ENCODE assay signal across 8 cellular contexts in genomic region chr14:69151458-69152180, GRCh38. TPM values are rescaled to one million over a fixed set of nuclear protein-coding genes. Genes with fewer than 3 reads are reported as not detected.
DNase-seq lines count a peak whose midpoint lies in the region; ATAC-seq and TF ChIP-seq lines count a peak whose summit lies in the region.

No MANE protein-coding gene starts in this region.

- H3K9ac ChIP-seq in HUES48 (ENCODE audit: low read depth, low read length): peak overlapping the region; percentile 42
- peak overlapping the region; percentile 75 for H3K9ac ChIP-seq in muscle layer of colon (ENCODE audit: low read length)

- BruUV-seq in PC-9 (replicated peaks; lab: Mats Ljungman, UMichigan): TSS peak; percentile 58

- peak overlapping the region; percentile 91 for H3K4me3 Mint-ChIP-seq in activated T-cell treated with anti-CD3 and anti-CD28 coated beads, Interleukin-2, amount 50 U/mL, for 4 hours

- peaks cover 50% of the 10 kb centered on the region for H3K4me1 Mint-ChIP-seq in activated T-cell treated with anti-CD3 and anti-CD28 coated beads, Interleukin-2, amount 50 U/mL, for 4 hours (ENCODE audit: low read depth)

- peaks cover 14% of the 10 kb centered on the region for H3K4me1 ChIP-seq in HUES48 (ENCODE audit: control insufficient read depth, insufficient read depth, low read length)
- peaks cover 17% of the 10 kb centered on the region for H3K4me1 ChIP-seq in PC-9 (replicated peaks; ENCODE audit: insufficient read depth)
- peaks cover 0 to 2% of the 10 kb centered on the region in 2 donors for H3K4me1 ChIP-seq in esophagus (ENCODE audit: control insufficient read depth in 2 of 2, insufficient read depth in 2 of 2, low read length in 1 of 2)
- peaks cover 23% of the 10 kb centered on the region for H3K4me1 ChIP-seq in muscle layer of colon (ENCODE audit: insufficient read depth, low read length)

- intact Hi-C loops in PC-9 (cut with micrococcal nuclease; ENCODE audit: unreplicated experiment): loop anchor here (2.0 to 5.0 kb wide), 2 partner anchors 39 to 174 kb away; partner anchors contain the start of genes ACTN1 and EXD2

- H3F3A ChIP-seq in PC-9 (ENCODE audit: insufficient read depth, low read depth): peaks cover 16% of the 10 kb centered on the region

- TF ChIP-seq CTCF in C4-2B (conservative IDR thresholded peaks at IDR 0.05) (peak; percentile 79), PC-9 (conservative IDR thresholded peaks at IDR 0.05) (peak; percentile 53; the same call in 1 of the 2 replicates)

- 0% methylated on average over 43 to 57 of the region's 57 CpGs for WGBS in esophagus, 2 donors

- no peaks in the 10 kb centered on the region for H3K9me3 ChIP-seq in HUES48 (ENCODE audit: control insufficient read depth, insufficient read depth, low read length)
- no peaks in the 10 kb centered on the region for H3K9me3 ChIP-seq in PC-9 (ENCODE audit: insufficient read depth, low read depth)
- H3K9me3 ChIP-seq in esophagus (ENCODE audit: control insufficient read depth in 2 of 2, insufficient read depth in 1 of 2, low read depth in 1 of 2, low read length in 1 of 2): no peaks in the 10 kb centered on the region
- H3K9me3 ChIP-seq in muscle layer of colon (ENCODE audit: low read length): no peaks in the 10 kb centered on the region

- H3K4me2 ChIP-seq in PC-9: peak overlapping the region; percentile 87

- peak overlapping the region; percentile 94 for H2AFZ ChIP-seq in PC-9

- DNase-seq in PC-9: peak; percentile 54 to 86
- DNase-seq in activated T-cell treated with anti-CD3 and anti-CD28 coated beads, Interleukin-2, amount 50 U/mL, for 4 hours: peak; percentile 77
- peak; percentile 57 for DNase-seq in stimulated activated CD8-positive, alpha-beta memory T cell treated with anti-CD3 and anti-CD28 coated beads, Interleukin-7, amount 100 ng/mL, for 24 hours (ENCODE audit: low read depth)

- peaks cover 11% of the 10 kb centered on the region for H3K27me3 ChIP-seq in HUES48 (ENCODE audit: control insufficient read depth, insufficient read depth, low read length)
- H3K27me3 ChIP-seq in PC-9 (ENCODE audit: insufficient read depth, low read depth): no peaks in the 10 kb centered on the region
- no peaks in the 10 kb centered on the region for H3K27me3 ChIP-seq in esophagus (ENCODE audit: control insufficient read depth in 1 of 2, insufficient read depth in 2 of 2, low read length in 2 of 2)
- H3K27me3 ChIP-seq in muscle layer of colon (ENCODE audit: control insufficient read depth in 1 of 2, insufficient read depth in 2 of 2, low read length in 2 of 2): no peaks in the 10 kb centered on the region

- H3K79me2 ChIP-seq in PC-9 (ENCODE audit: low read depth): peaks cover 54% of the 10 kb centered on the region

- H3K9me3 Mint-ChIP-seq in activated T-cell treated with anti-CD3 and anti-CD28 coated beads, Interleukin-2, amount 50 U/mL, for 4 hours: no peaks in the 10 kb centered on the region

- H3K27ac ChIP-seq in C4-2B: peak overlapping the region; percentile 82
- peak overlapping the region; percentile 92 for H3K27ac ChIP-seq in HUES48 (ENCODE audit: low read depth, low read length)
- peak overlapping the region; percentile 47 for H3K27ac ChIP-seq in PC-9
- H3K27ac ChIP-seq in esophagus (ENCODE audit: low read depth in 2 of 2, low read length in 1 of 2): peak overlapping the region; percentile 81 to 92
- peak overlapping the region; percentile 99 for H3K27ac ChIP-seq in muscle layer of colon (ENCODE audit: low read depth, low read length)

- peak; percentile 43 for ATAC-seq in GM19397 (IDR thresholded peaks at IDR 0.05; ENCODE audit: unreplicated experiment)
- ATAC-seq in activated T-cell treated with anti-CD3 and anti-CD28 coated beads, Interleukin-2, amount 50 U/mL, for 4 hours: peak; percentile 58 to 73

- H3K4me3 ChIP-seq in HUES48 (ENCODE audit: low read depth, low read length): peak overlapping the region; percentile 82
- H3K4me3 ChIP-seq in PC-9: peak overlapping the region; percentile 95
- H3K4me3 ChIP-seq in esophagus (ENCODE audit: low read depth in 1 of 2, low read length in 2 of 2): peak overlapping the region; percentile 87 to 95
- peak overlapping the region; percentile 86 to 92 for H3K4me3 ChIP-seq in muscle layer of colon (ENCODE audit: low read depth in 1 of 2, low read length in 2 of 2)

- H3K27me3 Mint-ChIP-seq in activated T-cell treated with anti-CD3 and anti-CD28 coated beads, Interleukin-2, amount 50 U/mL, for 4 hours (ENCODE audit: low read depth): no peaks in the 10 kb centered on the region

- CTCF ChIA-PET in PC-9 (lab: Charles Lee): interaction anchor here (0.5 to 0.8 kb wide), 8 partner anchors 9 to 1992 kb away, joined by 3 to 17 read pairs (median 5); no protein-coding TSS in a partner anchor

- H4K20me1 ChIP-seq in PC-9 (ENCODE audit: insufficient read depth): peaks cover 5% of the 10 kb centered on the region; the same call in 1 of the 2 replicates

- POLR2A ChIA-PET in PC-9 (lab: Charles Lee; ENCODE audit: unreplicated experiment): interaction anchor here (0.6 kb wide), 1 partner anchor 39 kb away, joined by 3 read pairs; no protein-coding TSS in a partner anchor

- peaks cover 20% of the 10 kb centered on the region for H3K36me3 Mint-ChIP-seq in activated T-cell treated with anti-CD3 and anti-CD28 coated beads, Interleukin-2, amount 50 U/mL, for 4 hours (ENCODE audit: insufficient read depth)

- no peaks in the 10 kb centered on the region for H3K9me2 ChIP-seq in PC-9 (ENCODE audit: insufficient read depth)

- H3K36me3 ChIP-seq in HUES48 (ENCODE audit: control insufficient read depth, insufficient read depth, low read length) (peaks cover 14% of the 10 kb centered on the region), PC-9 (ENCODE audit: low read depth) (peaks cover 20% of the 10 kb centered on the region; the same call in 1 of the 2 replicates), esophagus (ENCODE audit: control insufficient read depth in 2 of 2, insufficient read depth in 2 of 2, low read length in 1 of 2) (no peaks in the 10 kb centered on the region), muscle layer of colon (ENCODE audit: insufficient read depth, low read length) (peaks cover 13% of the 10 kb centered on the region)

RNA-seq across cellular contexts. Expression of gene DCAF5, which starts 1.3 kb away (rescaled TPM):
- 26.2 and 29.1 TPM in 2 replicates for total RNA-seq in PC-9 (2021)
- 10 to 100 TPM; 25.1 to 33.6 (median 28.0) TPM for total RNA-seq in activated T-cell treated with anti-CD3 and anti-CD28 coated beads, Interleukin-2, amount 50 U/mL, for 4 hours
- 10 to 100 TPM; 21.8 to 26.9 TPM for polyA plus RNA-seq in esophagus

RNA-seq across cellular contexts. Expression of gene EXD2, which starts 39.7 kb away (rescaled TPM):
- total RNA-seq in PC-9 (2021): 21.4 and 25.5 TPM in 2 replicates
- 1 to 10 TPM; 7.8 to 8.5 (median 7.8) TPM for total RNA-seq in activated T-cell treated with anti-CD3 and anti-CD28 coated beads, Interleukin-2, amount 50 U/mL, for 4 hours
- 10 to 100 TPM; 10.9 to 12.1 TPM for polyA plus RNA-seq in esophagus

Comparison
In these comparisons a context has a peak if more than half of its experiments do, and no peak if none do; other contexts are left out.
1. Peak in every context shown above with its lines: DNase-seq, ATAC-seq, H3K4me3 ChIP-seq and H3K27ac ChIP-seq.
2. H3K27ac ChIP-seq: peak in every context shown above with its lines; median percentile 99 in muscle layer of colon; 92 in HUES48; 86 in esophagus; 82 in C4-2B; 47 in PC-9.